Comparison of ENCODE assay signal across 16 cellular contexts in genomic region chr2:43027103-43027482, GRCh38.
DNase-seq lines count a peak whose midpoint lies in the region; ATAC-seq and TF ChIP-seq lines count a peak whose summit lies in the region.
"Had no signal": no experiment of that assay in that cellular context is flagged by ENCODE, and none has a peak within 500 bp of the region (broad histone marks: within the 10 kb centered on the region; RNA-seq: fewer than 3 reads in every experiment).

No MANE protein-coding gene starts in this region.

- H3K36me3 ChIP-seq in heart right ventricle: no peaks in the 10 kb centered on the region
- no peaks in the 10 kb centered on the region for H3K36me3 ChIP-seq in ovary
- no peaks in the 10 kb centered on the region for H3K36me3 ChIP-seq in vagina
- H3K36me3 ChIP-seq: HAP-1, pancreas had no signal

- H3K27me3 ChIP-seq in heart right ventricle: no peaks in the 10 kb centered on the region
- H3K27me3 ChIP-seq in ovary: no peaks in the 10 kb centered on the region
- no peaks in the 10 kb centered on the region for H3K27me3 ChIP-seq in vagina
- H3K27me3 ChIP-seq: pancreas had no signal

- no peak for TF ChIP-seq EP300 in ovary (IDR thresholded peaks at IDR 0.05)

- TF ChIP-seq POLR2A in ovary (IDR thresholded peaks at IDR 0.05) (no peak), vagina (IDR thresholded peaks at IDR 0.05) (no peak)

- intact Hi-C loops in Right ventricle myocardium superior (cut with DNase I): no loop called here
- intact Hi-C loops in cardiac septum (cut with DNase I): no loop called here
- intact Hi-C loops in heart right ventricle (cut with DNase I): loop anchor here in 7 of 10 donors (5.0 to 10.0 kb wide), 7 partner anchors 52 to 108 kb away; no protein-coding TSS in a partner anchor
- intact Hi-C loops in ovary (cut with DNase I): loop anchor here in 3 of 4 donors (5.0 to 10.0 kb wide), 5 partner anchors 52 to 200 kb away; no protein-coding TSS in a partner anchor
- intact Hi-C loops in vagina (cut with DNase I): no loop called here

- H3K9me3 ChIP-seq in heart right ventricle (peaks cover 0 to 2% (median 0%) of the 10 kb centered on the region in 11 donors), ovary (no peaks in the 10 kb centered on the region), vagina (no peaks in the 10 kb centered on the region)
- H3K9me3 ChIP-seq: HAP-1, pancreas had no signal

- no peak for TF ChIP-seq CTCF in heart right ventricle (IDR thresholded peaks at IDR 0.05)
- TF ChIP-seq CTCF in ovary (IDR thresholded peaks at IDR 0.05): no peak
- no peak for TF ChIP-seq CTCF in vagina (IDR thresholded peaks at IDR 0.05)

- ATAC-seq in Right ventricle myocardium superior (ENCODE audit: poor library complexity) (peak; percentile 7), heart right ventricle (peak in 7 of 8 donors; percentile 24 to 66 (median 46)), GM19351 (IDR thresholded peaks at IDR 0.05; ENCODE audit: unreplicated experiment) (no peak)
- ATAC-seq: A549 had no signal

- H3K4me3 ChIP-seq in heart right ventricle (no peak overlapping the region), ovary (no peak overlapping the region), vagina (no peak overlapping the region)
- H3K4me3 ChIP-seq: A549, HAP-1, pancreas had no signal

- peaks cover 9 to 44% (median 28%) of the 10 kb centered on the region in 9 donors for H3K4me1 ChIP-seq in heart right ventricle
- H3K4me1 ChIP-seq in ovary (ENCODE audit: insufficient read depth): peaks cover 13% of the 10 kb centered on the region
- peaks cover 47% of the 10 kb centered on the region for H3K4me1 ChIP-seq in vagina
- H3K4me1 ChIP-seq: HAP-1 had no signal

- 61 to 67% methylated on average over 7 of the region's 7 CpGs for WGBS in heart right ventricle, 2 donors
- 67 to 77% (median 70%) methylated on average over 7 of the region's 7 CpGs for WGBS in ovary, 3 donors

- DNase-seq in Right ventricle myocardium superior: no peak
- no peak for DNase-seq in cardiac septum (ENCODE audit: low spot score)
- no peak for DNase-seq in heart right ventricle
- peak in 3 of 5 donors; percentile 23 to 29 (median 25) for DNase-seq in ovary
- DNase-seq in vagina (ENCODE audit: extremely low spot score in 2 of 2): no peak
- DNase-seq in NOMO-1 (lab: John Stamatoyannopoulos, UW; ENCODE audit: unreplicated experiment in 2 of 2): no peak
- DNase-seq in superior temporal gyrus (ENCODE audit: extremely low spot score): no peak
- DNase-seq: activated B cell treated with CpG ODN at 0.5 μM for 24 hours, activated gamma-delta T cell, NCI-H1417, NCI-H226, OCI-M1 had no signal

- H3K27ac ChIP-seq in heart right ventricle (peak overlapping the region in 8 of 10 donors; percentile 10 to 74 (median 52)), ovary (no peak overlapping the region), vagina (peak overlapping the region; percentile 72)

Comparison
In these comparisons a context has a peak if more than half of its experiments do, and no peak if none do; other contexts are left out.
1. intact Hi-C loops: an anchor here in heart right ventricle (5.0 to 10.0 kb wide) and ovary (5.0 to 10.0 kb wide); none called in Right ventricle myocardium superior, cardiac septum and vagina.
2. DNase-seq: peak in ovary (3 of 5); none in Right ventricle myocardium superior (single experiment), cardiac septum (single experiment), heart right ventricle (0 of 2), vagina (0 of 2), NOMO-1 (0 of 2) and superior temporal gyrus (single experiment).
3. H3K27ac ChIP-seq: peak in heart right ventricle (8 of 10) and vagina (single experiment); none in ovary (0 of 2).